Comparison of ENCODE assay signal across 10 cellular contexts in the genomic region with DNA sequence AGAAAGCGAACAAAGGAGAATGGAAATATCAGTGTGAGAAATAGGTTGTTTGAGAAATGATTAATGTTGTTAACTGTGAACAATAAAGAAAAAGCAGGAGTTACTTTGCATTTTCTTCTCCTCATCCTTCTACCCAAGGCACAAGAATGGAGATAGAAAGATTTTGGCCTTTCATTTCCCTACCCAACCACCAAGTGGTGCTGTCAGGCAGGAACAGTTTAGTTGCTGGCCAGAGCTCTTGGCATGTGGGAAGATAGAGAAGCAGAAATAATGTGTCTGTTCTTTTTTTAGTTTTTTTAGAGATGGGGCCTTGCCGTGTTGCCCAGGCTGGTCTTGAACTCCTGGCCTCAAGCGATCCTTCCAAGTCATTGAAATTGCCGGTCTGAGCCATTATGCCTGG. TPM values are rescaled to one million over a fixed set of nuclear protein-coding genes. Genes with fewer than 3 reads are reported as not detected.
DNase-seq lines count a peak whose midpoint lies in the region; ATAC-seq and TF ChIP-seq lines count a peak whose summit lies in the region.
"Had no signal": no experiment of that assay in that cellular context is flagged by ENCODE, and none has a peak within 500 bp of the region (broad histone marks: within the 10 kb centered on the region; RNA-seq: fewer than 3 reads in every experiment).

No MANE protein-coding gene starts in this region.

- H3K27me3 ChIP-seq in BJ (ENCODE audit: control insufficient read depth, insufficient read depth, low read length), result peaks cover 3% of the 10 kb centered on the region; the same call in 1 of the 2 replicates
- H3K27me3 ChIP-seq in hepatocyte, result no peaks in the 10 kb centered on the region

- no peaks in the 10 kb centered on the region for H3K4me1 Mint-ChIP-seq in stimulated activated memory B cell treated with anti-CD40 and anti-IgM and Interleukin-4, amounts not matched to agents 10 μg/mL and 1 μg/mL and 100 μg/mL, for 72 hours

- POLR2A ChIA-PET in BJ (lab: Charles Lee), result no interaction called here

- H3K9me3 Mint-ChIP-seq in stimulated activated memory B cell treated with anti-CD40 and anti-IgM and Interleukin-4, amounts not matched to agents 10 μg/mL and 1 μg/mL and 100 μg/mL, for 72 hours, result no peaks in the 10 kb centered on the region

- H2AFZ ChIP-seq in hepatocyte, result no peak overlapping the region

- no peaks in the 10 kb centered on the region for H3K4me1 ChIP-seq in hepatocyte (ENCODE audit: insufficient read depth)

- H3K27me3 Mint-ChIP-seq in stimulated activated memory B cell treated with anti-CD40 and anti-IgM and Interleukin-4, amounts not matched to agents 10 μg/mL and 1 μg/mL and 100 μg/mL, for 72 hours, result peaks cover 22% of the 10 kb centered on the region

- DNase-seq in BJ (ENCODE audit: low read depth) (no peak), GM12865 (ENCODE audit: low read depth) (peak; percentile 26), RKO (ENCODE audit: low spot score) (peak; percentile 21), hepatocyte (ENCODE audit: low spot score) (no peak), A172 (ENCODE audit: low spot score) (no peak)
- DNase-seq: cortex of kidney had no signal

- H3K79me2 ChIP-seq in hepatocyte, result no peaks in the 10 kb centered on the region

- peak; percentile 22; the same call in 1 of the 2 replicates for TF ChIP-seq CTCF in BJ (IDR thresholded peaks at IDR 0.05; ENCODE audit: insufficient read depth, low read depth, low read length)
- peak; percentile 38 for TF ChIP-seq CTCF in GM12865 (IDR thresholded peaks at IDR 0.05; ENCODE audit: insufficient read depth, low read depth, low read length, missing control alignments)
- TF ChIP-seq CTCF in hepatocyte (IDR thresholded peaks at IDR 0.05; ENCODE audit: poor library complexity), result peak; percentile 26

- no peaks in the 10 kb centered on the region for H3K9me3 ChIP-seq in hepatocyte (ENCODE audit: low read depth)

- CTCF ChIA-PET in BJ (lab: Yijun Ruan, JAX), result interaction anchor here (0.5 to 1.4 kb wide), 2 partner anchors 113 to 132 kb away, joined by 3 to 4 read pairs; no protein-coding TSS in a partner anchor

- H4K20me1 ChIP-seq in hepatocyte (ENCODE audit: insufficient read depth, poor library complexity, severe bottlenecking), result no peaks in the 10 kb centered on the region

- ATAC-seq in stimulated activated memory B cell treated with anti-CD40 and anti-IgM and Interleukin-4, amounts not matched to agents 10 μg/mL and 1 μg/mL and 100 μg/mL, for 72 hours, result no peak
- ATAC-seq in GM18520 (IDR thresholded peaks at IDR 0.05; ENCODE audit: unreplicated experiment) (no peak), GM18502 (IDR thresholded peaks at IDR 0.05; ENCODE audit: poor library complexity, unreplicated experiment) (no peak)

- no peak overlapping the region for H3K4me2 ChIP-seq in hepatocyte

- H3K27ac Mint-ChIP-seq in stimulated activated memory B cell treated with anti-CD40 and anti-IgM and Interleukin-4, amounts not matched to agents 10 μg/mL and 1 μg/mL and 100 μg/mL, for 72 hours, result no peak overlapping the region

- no peak overlapping the region for H3K27ac ChIP-seq in hepatocyte

- no peaks in the 10 kb centered on the region for H3K36me3 ChIP-seq in BJ (ENCODE audit: control insufficient read depth, insufficient read depth, low read length)
- H3K36me3 ChIP-seq in hepatocyte (replicated peaks; ENCODE audit: insufficient read depth, low read depth), result no peaks in the 10 kb centered on the region

- no peaks in the 10 kb centered on the region for H3K36me3 Mint-ChIP-seq in stimulated activated memory B cell treated with anti-CD40 and anti-IgM and Interleukin-4, amounts not matched to agents 10 μg/mL and 1 μg/mL and 100 μg/mL, for 72 hours

- H3K4me3 ChIP-seq in BJ (ENCODE audit: low read depth, low read length), result no peak overlapping the region
- H3K4me3 ChIP-seq in GM12865 (ENCODE audit: low read depth, low read length), result no peak overlapping the region
- no peak overlapping the region for H3K4me3 ChIP-seq in hepatocyte

- WGBS in hepatocyte (ENCODE audit: low lambda C conversion rate, missing lambda C conversion rate), result 91% methylated on average over 4 of the region's 4 CpGs

- H3K4me3 Mint-ChIP-seq in stimulated activated memory B cell treated with anti-CD40 and anti-IgM and Interleukin-4, amounts not matched to agents 10 μg/mL and 1 μg/mL and 100 μg/mL, for 72 hours, result no peak overlapping the region

- no peaks in the 10 kb centered on the region for H3K9me2 ChIP-seq in hepatocyte (replicated peaks; ENCODE audit: insufficient read depth)

RNA-seq across cellular contexts. Expression of a gene that starts 12.8 kb away (rescaled TPM):
- polyA plus RNA-seq in BJ (2011; rRNA removed) (not detected in 2 replicates), hepatocyte (11.7 and 17.5 TPM in 2 replicates)
- polyA minus RNA-seq in BJ (2011; rRNA and poly(A)+ RNA removed), result not detected in 2 replicates
- total RNA-seq in hepatocyte, result 17.7 and 20.8 TPM in 2 replicates
- not detected in 2 replicates for total RNA-seq in A172 (2014; rRNA removed; shearing (Covaris generic))
- total RNA-seq: H4 had no signal

Comparison
In these comparisons a context has a peak if more than half of its experiments do, and no peak if none do; other contexts are left out.
1. DNase-seq: peak in GM12865 (single experiment) and RKO (single experiment); none in BJ (single experiment), hepatocyte (single experiment) and A172 (single experiment).
2. RNA of a gene that starts 12.8 kb away (total RNA-seq): 17.7 to 20.8 TPM in hepatocyte; not detected in A172; every median in the first group is over 10 times any median in the second.
3. Peak in every context shown above with its lines, with median percentiles within 50 percentile points of each other: CTCF ChIP-seq.